In the genomic region with DNA sequence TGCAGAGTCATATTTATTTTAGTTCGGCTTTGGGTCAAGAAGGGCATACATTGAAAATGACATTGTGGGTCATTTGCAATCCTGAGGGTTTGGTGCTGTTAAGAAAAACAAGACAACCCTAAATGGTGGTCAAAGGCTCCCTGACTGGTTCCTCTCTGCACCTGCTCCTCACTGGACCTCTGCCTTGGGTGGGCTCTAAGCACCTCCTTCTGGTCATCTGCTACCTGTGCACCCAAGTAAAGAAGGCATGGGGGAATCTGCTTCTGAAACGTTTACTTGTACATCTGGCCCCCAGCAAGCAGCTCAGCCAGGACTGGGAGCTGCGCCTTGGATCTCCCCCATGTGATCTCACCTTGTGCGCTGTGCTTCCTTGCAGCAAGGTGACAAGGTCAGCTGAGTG, we compare ENCODE assay signal across 30 cellular contexts. TPM values are rescaled to one million over a fixed set of nuclear protein-coding genes. Genes with fewer than 3 reads are reported as not detected.
"Had no signal": no experiment of that assay in that cellular context is flagged by ENCODE, and none has a peak within 500 bp of the region (broad histone marks: within the 10 kb centered on the region; RNA-seq: fewer than 3 reads in every experiment).

No MANE protein-coding gene starts in this region.

- H2AFZ ChIP-seq: neural progenitor cell, parathyroid adenoma had no signal

- H3K36me3 Mint-ChIP-seq: neural progenitor cell; stimulated activated effector memory CD8-positive, alpha-beta T cell treated with anti-CD3 and anti-CD28 coated beads, Interleukin-12 subunit alpha, Interleukin-12 subunit beta, amount 100 ng/mL, for 72 hours; stimulated activated naive B cell treated with anti-CD40 and anti-IgM and Interleukin-4, amounts not matched to agents 10 μg/mL and 1 μg/mL and 100 μg/mL, for 72 hours had no signal

- H3K4me1 ChIP-seq: neural progenitor cell, parathyroid adenoma, psoas muscle, right lobe of liver, sigmoid colon, stomach, thyroid gland, tibial nerve, upper lobe of left lung, vagina had no signal

- H3K27ac Mint-ChIP-seq: nephron; neural progenitor cell; progenitor cell of endocrine pancreas; stimulated activated effector memory CD8-positive, alpha-beta T cell treated with anti-CD3 and anti-CD28 coated beads, Interleukin-12 subunit alpha, Interleukin-12 subunit beta, amount 100 ng/mL, for 72 hours; stimulated activated naive B cell treated with anti-CD40 and anti-IgM and Interleukin-4, amounts not matched to agents 10 μg/mL and 1 μg/mL and 100 μg/mL, for 72 hours; stimulated activated naive CD8-positive, alpha-beta T cell treated with anti-CD3 and anti-CD28 coated beads, Interleukin-15, Interleukin-2, amounts not matched to agents 100 ng/mL and 50 ng/mL, for 24 hours had no signal

- H3K36me3 ChIP-seq: neural progenitor cell, ovary, right lobe of liver, sigmoid colon, stomach, thoracic aorta, thyroid gland, tibial nerve, upper lobe of left lung, vagina had no signal

- H3K9me3 Mint-ChIP-seq: nephron; neural progenitor cell; stimulated activated effector memory CD8-positive, alpha-beta T cell treated with anti-CD3 and anti-CD28 coated beads, Interleukin-12 subunit alpha, Interleukin-12 subunit beta, amount 100 ng/mL, for 72 hours; stimulated activated naive B cell treated with anti-CD40 and anti-IgM and Interleukin-4, amounts not matched to agents 10 μg/mL and 1 μg/mL and 100 μg/mL, for 72 hours; stimulated activated naive CD8-positive, alpha-beta T cell treated with anti-CD3 and anti-CD28 coated beads, Interleukin-15, Interleukin-2, amounts not matched to agents 100 ng/mL and 50 ng/mL, for 24 hours had no signal

- H3K79me2 ChIP-seq: parathyroid adenoma had no signal

- ATAC-seq: psoas muscle; right cardiac atrium; right lobe of liver; stimulated activated effector memory CD8-positive, alpha-beta T cell treated with anti-CD3 and anti-CD28 coated beads, Interleukin-12 subunit alpha, Interleukin-12 subunit beta, amount 100 ng/mL, for 72 hours; stimulated activated naive B cell treated with anti-CD40 and anti-IgM and Interleukin-4, amounts not matched to agents 10 μg/mL and 1 μg/mL and 100 μg/mL, for 72 hours had no signal

- H3K4me2 ChIP-seq: neural progenitor cell had no signal

- H3K4me3 ChIP-seq: neural progenitor cell, ovary, psoas muscle, right lobe of liver, sigmoid colon, stomach, thoracic aorta, thyroid gland, tibial nerve, upper lobe of left lung, vagina had no signal

- DNase-seq: occipital lobe; ovary; psoas muscle; right cardiac atrium; right lobe of liver; sigmoid colon; small intestine; stimulated activated CD4-positive, alpha-beta T cell treated with anti-CD3 and anti-CD28 coated beads, Interleukin-15, amount 100 ng/mL, for 24 hours; stimulated activated CD4-positive, alpha-beta T cell treated with anti-CD3 and anti-CD28 coated beads, Interleukin-2, amount 100 ng/mL, for 24 hours; stimulated activated CD4-positive, alpha-beta T cell treated with anti-CD3 and anti-CD28 coated beads, Interleukin-2, amount 100 ng/mL, for 48 hours; stimulated activated CD4-positive, alpha-beta T cell treated with anti-CD3 and anti-CD28 coated beads, Interleukin-4, amount 100 ng/mL, for 24 hours; stimulated activated naive B cell treated with anti-CD40 and anti-IgM and Interleukin-4, amounts not matched to agents 10 μg/mL and 1 μg/mL and 100 μg/mL, for 72 hours; stimulated activated naive CD4-positive, alpha-beta T cell treated with Interleukin-2 at 50 U/mL for 16 hours; stomach; thyroid gland; trophoblast cell; upper lobe of left lung had no signal

- H3K4me1 Mint-ChIP-seq: nephron; neural progenitor cell; stimulated activated effector memory CD8-positive, alpha-beta T cell treated with anti-CD3 and anti-CD28 coated beads, Interleukin-12 subunit alpha, Interleukin-12 subunit beta, amount 100 ng/mL, for 72 hours; stimulated activated naive B cell treated with anti-CD40 and anti-IgM and Interleukin-4, amounts not matched to agents 10 μg/mL and 1 μg/mL and 100 μg/mL, for 72 hours had no signal

- H3K27ac ChIP-seq: neural progenitor cell, ovary, parathyroid adenoma, psoas muscle, right lobe of liver, sigmoid colon, stomach, thoracic aorta, thyroid gland, tibial nerve, upper lobe of left lung, vagina had no signal

- H3K27me3 ChIP-seq: neural progenitor cell, ovary, right lobe of liver, thyroid gland, tibial nerve, upper lobe of left lung, vagina had no signal

- H3K9me3 ChIP-seq: ovary, psoas muscle, right lobe of liver, sigmoid colon, stomach, thoracic aorta, thyroid gland, tibial nerve, upper lobe of left lung, vagina had no signal

- H3K4me3 Mint-ChIP-seq: nephron; neural progenitor cell; stimulated activated effector memory CD8-positive, alpha-beta T cell treated with anti-CD3 and anti-CD28 coated beads, Interleukin-12 subunit alpha, Interleukin-12 subunit beta, amount 100 ng/mL, for 72 hours; stimulated activated naive B cell treated with anti-CD40 and anti-IgM and Interleukin-4, amounts not matched to agents 10 μg/mL and 1 μg/mL and 100 μg/mL, for 72 hours; stimulated activated naive CD8-positive, alpha-beta T cell treated with anti-CD3 and anti-CD28 coated beads, Interleukin-15, Interleukin-2, amounts not matched to agents 100 ng/mL and 50 ng/mL, for 24 hours had no signal

- H3K9ac ChIP-seq: neural progenitor cell, parathyroid adenoma had no signal

RNA-seq across cellular contexts. Expression of a gene that starts 55.2 kb away (rescaled TPM):
- total RNA-seq: occipital lobe, osteoblast, progenitor cell of endocrine pancreas, subcutaneous adipose tissue, temporal lobe, thoracic aorta had no signal
- polyA plus RNA-seq: neural cell had no signal
